17 cellular contexts compared by ENCODE assay signal in the genomic region with DNA sequence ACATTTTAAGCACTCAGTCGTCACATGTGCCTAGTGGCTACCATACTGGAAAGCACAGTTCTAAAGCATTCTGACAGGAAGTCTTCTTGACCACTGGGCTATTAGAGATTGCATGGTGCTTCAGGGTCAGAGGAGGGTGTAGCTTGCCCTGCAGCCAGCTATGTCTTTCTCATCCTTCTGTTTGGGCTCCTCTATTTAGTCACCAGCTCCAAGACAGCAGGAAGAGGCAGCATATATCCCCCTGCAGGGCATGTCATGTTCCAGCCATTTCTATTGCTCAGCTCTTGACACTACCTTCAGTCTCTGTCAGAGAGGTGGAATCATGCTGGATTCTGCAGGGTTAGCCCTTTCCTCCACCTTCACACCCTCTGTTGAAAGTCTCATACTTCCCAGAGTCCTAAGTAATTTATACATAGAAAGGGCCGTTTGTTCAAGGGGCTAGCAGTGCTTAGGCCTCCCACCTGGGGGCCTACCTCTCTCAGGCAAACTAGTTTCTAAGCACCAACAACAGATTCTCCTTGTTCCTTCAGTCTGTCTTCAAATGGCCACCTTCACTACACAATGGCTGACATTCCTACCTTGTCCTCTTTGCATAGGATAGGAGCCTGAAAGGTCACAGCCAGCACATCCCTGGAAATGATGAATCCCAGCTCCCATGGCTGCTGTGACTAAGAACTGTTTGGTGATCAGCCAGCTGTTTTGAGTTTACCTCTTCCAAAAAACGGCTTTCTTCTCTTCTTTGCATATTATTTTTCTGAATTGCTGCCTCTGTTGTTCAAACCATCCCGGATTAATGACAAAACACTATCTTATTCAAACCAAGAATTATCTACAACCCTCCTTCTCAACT.
DNase-seq lines count a peak whose midpoint lies in the region; ATAC-seq and TF ChIP-seq lines count a peak whose summit lies in the region.
"Had no signal": no experiment of that assay in that cellular context is flagged by ENCODE, and none has a peak within 500 bp of the region (broad histone marks: within the 10 kb centered on the region; RNA-seq: fewer than 3 reads in every experiment).

No MANE protein-coding gene starts in this region.

- H3K9ac ChIP-seq in HCT116 (ENCODE audit: low read length) = no peak overlapping the region

- CTCF ChIA-PET in HCT116 (lab: Charles Lee) (no interaction called here), Panc1 (lab: Charles Lee) (no interaction called here)

- ATAC-seq in HCT116 (peak; percentile 46), Panc1 (peak; percentile 38), GM19035 (IDR thresholded peaks at IDR 0.05; ENCODE audit: unreplicated experiment) (no peak), HG02870 (IDR thresholded peaks at IDR 0.05; ENCODE audit: unreplicated experiment) (no peak)
- ATAC-seq: activated CD4-positive, CD25-positive, alpha-beta regulatory T cell treated with anti-CD3 and anti-CD28 coated beads, Interleukin-2, amount 50 U/mL, for 24 hours; CD8-positive, alpha-beta T cell had no signal

- H3K9me3 ChIP-seq in HCT116 (ENCODE audit: control insufficient read depth in 1 of 2, insufficient read depth in 1 of 2, low read depth in 1 of 2, low read length in 2 of 2) (no peaks in the 10 kb centered on the region), Panc1 (ENCODE audit: control insufficient read depth, insufficient read depth, low read depth, low read length) (no peaks in the 10 kb centered on the region), iPS DF 6.9 (ENCODE audit: control insufficient read depth, insufficient read depth, low read length) (no peaks in the 10 kb centered on the region)
- H3K9me3 ChIP-seq: right atrium auricular region, SJCRH30 had no signal

- no peak overlapping the region for H3K27ac ChIP-seq in HCT116 (ENCODE audit: low read depth, low read length)
- H3K27ac ChIP-seq in Panc1 (ENCODE audit: low read length) = no peak overlapping the region
- no peak overlapping the region for H3K27ac ChIP-seq in iPS DF 6.9 (ENCODE audit: low read length)
- H3K27ac ChIP-seq: right atrium auricular region, SJCRH30 had no signal

- no peak overlapping the region for H2AFZ ChIP-seq in HCT116 (ENCODE audit: low read depth, low read length, poor library complexity, severe bottlenecking)

- no peak for TF ChIP-seq POLR2A in HCT116 (IDR thresholded peaks at IDR 0.05; ENCODE audit: borderline replicate concordance, extremely low read depth, insufficient read depth, insufficient read length)

- H3K4me2 ChIP-seq in HCT116 (ENCODE audit: low read length) = no peak overlapping the region

- no peaks in the 10 kb centered on the region for H4K20me1 ChIP-seq in HCT116 (ENCODE audit: insufficient read depth)

- POLR2A ChIA-PET in HCT116 (lab: Charles Lee) (no interaction called here), Panc1 (lab: Charles Lee) (no interaction called here)

- peak; percentile 1 for DNase-seq in COR-L47 (lab: John Stamatoyannopoulos, UW)
- DNase-seq in HCT116 (ENCODE audit: low read depth, low spot score) = no peak
- DNase-seq in Panc1 (ENCODE audit: low read depth, low spot score) = no peak
- DNase-seq in iPS DF 6.9 (ENCODE audit: low read depth, low spot score) = peak; percentile 25
- DNase-seq in stimulated activated CD4-positive, alpha-beta T cell treated with anti-CD3 and anti-CD28 coated beads, Interleukin-4, amount 100 ng/mL, for 1 hour = no peak
- DNase-seq in globus pallidus (ENCODE audit: low spot score) = no peak
- DNase-seq: CD8-positive, alpha-beta T cell; central memory CD4-positive, alpha-beta T cell; effector CD4-positive, alpha-beta T cell; GOT3; NCI-H1694; NCI-H345; SJCRH30 had no signal

- TF ChIP-seq CTCF in HCT116 (IDR thresholded peaks at IDR 0.05 in 2 of 3, conservative IDR thresholded peaks at IDR 0.05 in 1 of 3; ENCODE audit: borderline replicate concordance in 1 of 3, insufficient read depth in 1 of 3, low read depth in 2 of 3, low read length in 2 of 3) (0 out of 6 replicates have a peak, but pooled peaks of 1 of the 3 experiments have one; percentile 7), Panc1 (IDR thresholded peaks at IDR 0.05) (peak; percentile 12; the same call in 1 of the 2 replicates)

- RAD21 ChIA-PET in HCT116 (lab: Charles Lee; ENCODE audit: low non-redundant PET in 1 of 2, low total read pairs in 2 of 2, uncharacterized antibody in 2 of 2, unreplicated experiment in 2 of 2) = no interaction called here

- H3K36me3 ChIP-seq in HCT116 (ENCODE audit: control insufficient read depth in 1 of 2, insufficient read depth in 2 of 2, low read length in 2 of 2) (no peaks in the 10 kb centered on the region), Panc1 (ENCODE audit: control insufficient read depth, insufficient read depth, low read length) (no peaks in the 10 kb centered on the region), iPS DF 6.9 (ENCODE audit: control insufficient read depth, insufficient read depth, low read length) (no peaks in the 10 kb centered on the region)
- H3K36me3 ChIP-seq: right atrium auricular region, SJCRH30 had no signal

- in situ Hi-C loops in Panc1 (cut with HindIII; ENCODE audit: low pct_unique_long_range_greater_than_20kb, low sequenced_read_pairs) = no loop called here

- no CpG with 5 or more reads among the region's 4 CpGs for WGBS in iPS DF 6.9 (ENCODE audit: insufficient coverage, insufficient read length)

- intact Hi-C loops in HCT116 (cut with micrococcal nuclease) (no loop called here), Panc1 (cut with micrococcal nuclease; ENCODE audit: unreplicated experiment) (no loop called here)

- BruUV-seq in HCT116 (replicated peaks; lab: Mats Ljungman, UMichigan) = no TSS peak
- no TSS peak for BruUV-seq in Panc1 (replicated peaks; lab: Mats Ljungman, UMichigan)

- H3K27me3 ChIP-seq in HCT116 (ENCODE audit: insufficient read depth, low read length) (peaks cover 52% of the 10 kb centered on the region), Panc1 (ENCODE audit: control insufficient read depth, insufficient read depth, low read length) (no peaks in the 10 kb centered on the region), iPS DF 6.9 (ENCODE audit: control insufficient read depth, insufficient read depth, low read length) (no peaks in the 10 kb centered on the region)
- H3K27me3 ChIP-seq: right atrium auricular region, SJCRH30 had no signal

- H3K4me1 ChIP-seq in HCT116 (ENCODE audit: control insufficient read depth in 1 of 2, insufficient read depth in 2 of 2, low read length in 2 of 2) (no peaks in the 10 kb centered on the region), Panc1 (ENCODE audit: control insufficient read depth, insufficient read depth, low read length) (no peaks in the 10 kb centered on the region), iPS DF 6.9 (ENCODE audit: control insufficient read depth, insufficient read depth, low read length) (peaks cover 4% of the 10 kb centered on the region; the same call in 1 of the 2 replicates)
- H3K4me1 ChIP-seq: SJCRH30 had no signal

- H3K79me2 ChIP-seq in HCT116 (ENCODE audit: insufficient read depth, low read length) = no peaks in the 10 kb centered on the region

- H3K4me3 ChIP-seq in HCT116 (replicated peaks in 1 of 2; ENCODE audit: low read depth in 1 of 2, low read length in 2 of 2) (no peak overlapping the region), Panc1 (ENCODE audit: low read depth in 2 of 2, low read length in 2 of 2) (no peak overlapping the region), iPS DF 6.9 (ENCODE audit: low read length) (no peak overlapping the region)
- H3K4me3 ChIP-seq: right atrium auricular region, SJCRH30 had no signal

- no peaks in the 10 kb centered on the region for H3K9me2 ChIP-seq in HCT116 (ENCODE audit: insufficient read depth)

- TF ChIP-seq RAD21 in HCT116 (IDR thresholded peaks at IDR 0.05; ENCODE audit: low read depth) = no peak

TF ChIP-seq in HCT116, 20 proteins besides CTCF, POLR2A, EP300 and RAD21:
- TF ChIP-seq SRF (IDR thresholded peaks at IDR 0.05; ENCODE audit: low read depth) (no peak), ELF1 (IDR thresholded peaks at IDR 0.05; ENCODE audit: borderline replicate concordance, low read depth) (no peak), YY1 (IDR thresholded peaks at IDR 0.05; ENCODE audit: extremely low read depth, insufficient replicate concordance, low read depth, low read length) (no peak), POLR2AphosphoS5 (IDR thresholded peaks at IDR 0.05; ENCODE audit: low read depth, low read length) (no peak), FOSL1 (IDR thresholded peaks at IDR 0.05; ENCODE audit: low read depth) (no peak), ZFX (IDR thresholded peaks at IDR 0.05) (no peak), EGR1 (IDR thresholded peaks at IDR 0.05; ENCODE audit: low read depth) (no peak), CEBPB (IDR thresholded peaks at IDR 0.05; ENCODE audit: low read depth) (no peak), TCF7L2 (IDR thresholded peaks at IDR 0.05; ENCODE audit: borderline replicate concordance, extremely low read depth, insufficient read depth, insufficient read length) (no peak), SP1 (IDR thresholded peaks at IDR 0.05; ENCODE audit: low read depth) (no peak)
- TF ChIP-seq, protein P1, sequence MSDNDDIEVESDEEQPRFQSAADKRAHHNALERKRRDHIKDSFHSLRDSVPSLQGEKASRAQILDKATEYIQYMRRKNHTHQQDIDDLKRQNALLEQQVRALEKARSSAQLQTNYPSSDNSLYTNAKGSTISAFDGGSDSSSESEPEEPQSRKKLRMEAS (IDR thresholded peaks at IDR 0.05) = no peak
- TF ChIP-seq, protein P2, sequence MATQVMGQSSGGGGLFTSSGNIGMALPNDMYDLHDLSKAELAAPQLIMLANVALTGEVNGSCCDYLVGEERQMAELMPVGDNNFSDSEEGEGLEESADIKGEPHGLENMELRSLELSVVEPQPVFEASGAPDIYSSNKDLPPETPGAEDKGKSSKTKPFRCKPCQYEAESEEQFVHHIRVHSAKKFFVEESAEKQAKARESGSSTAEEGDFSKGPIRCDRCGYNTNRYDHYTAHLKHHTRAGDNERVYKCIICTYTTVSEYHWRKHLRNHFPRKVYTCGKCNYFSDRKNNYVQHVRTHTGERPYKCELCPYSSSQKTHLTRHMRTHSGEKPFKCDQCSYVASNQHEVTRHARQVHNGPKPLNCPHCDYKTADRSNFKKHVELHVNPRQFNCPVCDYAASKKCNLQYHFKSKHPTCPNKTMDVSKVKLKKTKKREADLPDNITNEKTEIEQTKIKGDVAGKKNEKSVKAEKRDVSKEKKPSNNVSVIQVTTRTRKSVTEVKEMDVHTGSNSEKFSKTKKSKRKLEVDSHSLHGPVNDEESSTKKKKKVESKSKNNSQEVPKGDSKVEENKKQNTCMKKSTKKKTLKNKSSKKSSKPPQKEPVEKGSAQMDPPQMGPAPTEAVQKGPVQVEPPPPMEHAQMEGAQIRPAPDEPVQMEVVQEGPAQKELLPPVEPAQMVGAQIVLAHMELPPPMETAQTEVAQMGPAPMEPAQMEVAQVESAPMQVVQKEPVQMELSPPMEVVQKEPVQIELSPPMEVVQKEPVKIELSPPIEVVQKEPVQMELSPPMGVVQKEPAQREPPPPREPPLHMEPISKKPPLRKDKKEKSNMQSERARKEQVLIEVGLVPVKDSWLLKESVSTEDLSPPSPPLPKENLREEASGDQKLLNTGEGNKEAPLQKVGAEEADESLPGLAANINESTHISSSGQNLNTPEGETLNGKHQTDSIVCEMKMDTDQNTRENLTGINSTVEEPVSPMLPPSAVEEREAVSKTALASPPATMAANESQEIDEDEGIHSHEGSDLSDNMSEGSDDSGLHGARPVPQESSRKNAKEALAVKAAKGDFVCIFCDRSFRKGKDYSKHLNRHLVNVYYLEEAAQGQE (IDR thresholded peaks at IDR 0.05; ENCODE audit: low read depth) = no peak
TF ChIP-seq in HCT116: peak in this region for 0.

Comparison
In these comparisons a context has a peak if more than half of its experiments do, and no peak if none do; other contexts are left out.
1. DNase-seq: peak in COR-L47 (single experiment) and iPS DF 6.9 (single experiment); none in HCT116 (single experiment), Panc1 (single experiment), stimulated activated CD4-positive, alpha-beta T cell treated with anti-CD3 and anti-CD28 coated beads, Interleukin-4, amount 100 ng/mL, for 1 hour (single experiment) and globus pallidus (single experiment).
2. ATAC-seq: peak in HCT116 (single experiment) and Panc1 (single experiment); none in GM19035 (single experiment) and HG02870 (single experiment).